9 cellular contexts compared by ENCODE assay signal in the genomic region with DNA sequence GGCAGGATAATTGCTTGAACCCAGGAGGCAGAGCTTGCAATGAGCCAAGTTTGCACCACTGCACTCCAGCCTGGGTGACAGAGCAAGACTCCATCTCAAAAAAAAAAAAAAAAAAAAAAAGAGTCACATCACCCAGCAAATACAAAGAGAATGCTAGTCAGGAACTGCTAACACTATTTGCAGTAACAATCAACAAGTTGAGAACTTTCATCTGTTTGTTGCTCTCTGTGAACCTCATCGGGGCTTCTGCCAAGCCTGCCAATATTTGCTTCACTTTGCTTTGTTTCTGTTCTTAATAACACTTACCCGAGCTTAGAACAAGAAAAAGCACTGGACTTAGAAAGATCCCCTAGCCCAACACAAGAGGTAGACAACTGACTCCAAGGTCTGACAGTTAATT.
"Had no signal": no experiment of that assay in that cellular context is flagged by ENCODE, and none has a peak within 500 bp of the region (broad histone marks: within the 10 kb centered on the region; RNA-seq: fewer than 3 reads in every experiment).

No MANE protein-coding gene starts in this region.

- H2AFZ ChIP-seq: GM23338 had no signal

- DNase-seq: H9, HCEC 1CT, HFFc6, IMR-90 had no signal

- H3K4me2 ChIP-seq: GM23338 had no signal

- ATAC-seq: GM23338, K562 had no signal

- H3K27ac ChIP-seq: HL-60 had no signal

- H3K4me3 ChIP-seq: GM23338, K562 had no signal

- FAIRE-seq: H1, H54, K562 had no signal
